2 cellular contexts compared by ENCODE assay signal in the genomic region with DNA sequence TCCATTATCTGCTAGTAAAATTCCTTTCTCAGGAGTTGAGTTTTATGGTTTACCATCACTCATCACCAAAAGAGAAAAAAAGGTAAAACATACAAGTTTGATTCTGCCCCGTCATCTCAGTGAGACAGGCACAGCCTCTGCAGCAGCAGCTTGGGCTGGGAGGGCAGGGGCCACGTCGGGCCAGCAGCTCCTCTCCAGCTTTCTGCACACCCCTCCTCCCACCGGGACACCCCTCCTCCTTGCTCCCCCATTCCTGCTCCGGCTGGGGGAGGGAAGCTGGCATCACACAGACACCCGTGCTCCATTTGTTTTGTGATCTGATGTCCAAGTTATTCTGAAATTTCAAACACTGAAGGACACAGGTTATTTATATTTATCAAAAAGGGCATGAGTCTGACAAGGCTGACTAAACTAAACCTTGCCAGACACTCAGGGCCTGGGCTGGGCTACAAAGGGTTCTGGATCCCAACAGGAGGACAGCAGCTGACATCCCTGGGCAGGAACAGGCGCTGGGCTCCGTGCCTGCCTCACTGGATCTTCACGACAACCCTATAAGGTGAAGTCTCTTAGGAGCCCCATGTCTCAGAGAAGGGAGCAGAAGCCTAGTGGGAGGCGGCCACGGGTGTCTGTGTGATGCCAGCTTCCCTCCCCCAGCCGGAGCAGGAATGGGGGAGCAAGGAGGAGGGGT.
TF ChIP-seq lines count a peak whose summit lies in the region.

No MANE protein-coding gene starts in this region.

TF ChIP-seq in liver, 16 proteins besides CTCF, POLR2A, EP300 and RAD21 (continued from another document):
- no peak for TF ChIP-seq RXRA (IDR thresholded peaks at IDR 0.05)
- TF ChIP-seq, protein P1, sequence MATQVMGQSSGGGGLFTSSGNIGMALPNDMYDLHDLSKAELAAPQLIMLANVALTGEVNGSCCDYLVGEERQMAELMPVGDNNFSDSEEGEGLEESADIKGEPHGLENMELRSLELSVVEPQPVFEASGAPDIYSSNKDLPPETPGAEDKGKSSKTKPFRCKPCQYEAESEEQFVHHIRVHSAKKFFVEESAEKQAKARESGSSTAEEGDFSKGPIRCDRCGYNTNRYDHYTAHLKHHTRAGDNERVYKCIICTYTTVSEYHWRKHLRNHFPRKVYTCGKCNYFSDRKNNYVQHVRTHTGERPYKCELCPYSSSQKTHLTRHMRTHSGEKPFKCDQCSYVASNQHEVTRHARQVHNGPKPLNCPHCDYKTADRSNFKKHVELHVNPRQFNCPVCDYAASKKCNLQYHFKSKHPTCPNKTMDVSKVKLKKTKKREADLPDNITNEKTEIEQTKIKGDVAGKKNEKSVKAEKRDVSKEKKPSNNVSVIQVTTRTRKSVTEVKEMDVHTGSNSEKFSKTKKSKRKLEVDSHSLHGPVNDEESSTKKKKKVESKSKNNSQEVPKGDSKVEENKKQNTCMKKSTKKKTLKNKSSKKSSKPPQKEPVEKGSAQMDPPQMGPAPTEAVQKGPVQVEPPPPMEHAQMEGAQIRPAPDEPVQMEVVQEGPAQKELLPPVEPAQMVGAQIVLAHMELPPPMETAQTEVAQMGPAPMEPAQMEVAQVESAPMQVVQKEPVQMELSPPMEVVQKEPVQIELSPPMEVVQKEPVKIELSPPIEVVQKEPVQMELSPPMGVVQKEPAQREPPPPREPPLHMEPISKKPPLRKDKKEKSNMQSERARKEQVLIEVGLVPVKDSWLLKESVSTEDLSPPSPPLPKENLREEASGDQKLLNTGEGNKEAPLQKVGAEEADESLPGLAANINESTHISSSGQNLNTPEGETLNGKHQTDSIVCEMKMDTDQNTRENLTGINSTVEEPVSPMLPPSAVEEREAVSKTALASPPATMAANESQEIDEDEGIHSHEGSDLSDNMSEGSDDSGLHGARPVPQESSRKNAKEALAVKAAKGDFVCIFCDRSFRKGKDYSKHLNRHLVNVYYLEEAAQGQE (IDR thresholded peaks at IDR 0.05) = no peak
- TF ChIP-seq FOXA1 (IDR thresholded peaks at IDR 0.05) = no peak
- no peak for TF ChIP-seq NR2F2 (IDR thresholded peaks at IDR 0.05)
- TF ChIP-seq, protein P2, sequence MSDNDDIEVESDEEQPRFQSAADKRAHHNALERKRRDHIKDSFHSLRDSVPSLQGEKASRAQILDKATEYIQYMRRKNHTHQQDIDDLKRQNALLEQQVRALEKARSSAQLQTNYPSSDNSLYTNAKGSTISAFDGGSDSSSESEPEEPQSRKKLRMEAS (IDR thresholded peaks at IDR 0.05) = no peak
- no peak for TF ChIP-seq EGR1 (IDR thresholded peaks at IDR 0.05; ENCODE audit: low read depth in 2 of 2)
- TF ChIP-seq JUND (IDR thresholded peaks at IDR 0.05) = no peak
- TF ChIP-seq SP1 (IDR thresholded peaks at IDR 0.05) = no peak
- TF ChIP-seq TAF1 (conservative IDR thresholded peaks at IDR 0.05) = no peak
- no peak for TF ChIP-seq GABPA (IDR thresholded peaks at IDR 0.05 in 1 of 2, conservative IDR thresholded peaks at IDR 0.05 in 1 of 2)
- no peak for TF ChIP-seq FOXA2 (IDR thresholded peaks at IDR 0.05)
- no peak for TF ChIP-seq HNF4G (IDR thresholded peaks at IDR 0.05)
- TF ChIP-seq, protein P3, sequence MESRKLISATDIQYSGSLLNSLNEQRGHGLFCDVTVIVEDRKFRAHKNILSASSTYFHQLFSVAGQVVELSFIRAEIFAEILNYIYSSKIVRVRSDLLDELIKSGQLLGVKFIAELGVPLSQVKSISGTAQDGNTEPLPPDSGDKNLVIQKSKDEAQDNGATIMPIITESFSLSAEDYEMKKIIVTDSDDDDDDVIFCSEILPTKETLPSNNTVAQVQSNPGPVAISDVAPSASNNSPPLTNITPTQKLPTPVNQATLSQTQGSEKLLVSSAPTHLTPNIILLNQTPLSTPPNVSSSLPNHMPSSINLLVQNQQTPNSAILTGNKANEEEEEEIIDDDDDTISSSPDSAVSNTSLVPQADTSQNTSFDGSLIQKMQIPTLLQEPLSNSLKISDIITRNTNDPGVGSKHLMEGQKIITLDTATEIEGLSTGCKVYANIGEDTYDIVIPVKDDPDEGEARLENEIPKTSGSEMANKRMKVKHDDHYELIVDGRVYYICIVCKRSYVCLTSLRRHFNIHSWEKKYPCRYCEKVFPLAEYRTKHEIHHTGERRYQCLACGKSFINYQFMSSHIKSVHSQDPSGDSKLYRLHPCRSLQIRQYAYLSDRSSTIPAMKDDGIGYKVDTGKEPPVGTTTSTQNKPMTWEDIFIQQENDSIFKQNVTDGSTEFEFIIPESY (IDR thresholded peaks at IDR 0.05) = no peak
- TF ChIP-seq, protein P4, sequence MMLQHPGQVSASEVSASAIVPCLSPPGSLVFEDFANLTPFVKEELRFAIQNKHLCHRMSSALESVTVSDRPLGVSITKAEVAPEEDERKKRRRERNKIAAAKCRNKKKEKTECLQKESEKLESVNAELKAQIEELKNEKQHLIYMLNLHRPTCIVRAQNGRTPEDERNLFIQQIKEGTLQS (IDR thresholded peaks at IDR 0.05) = no peak
- no peak for TF ChIP-seq YY1 (IDR thresholded peaks at IDR 0.05)

TF ChIP-seq in HepG2, 621 proteins besides CTCF, POLR2A, EP300 and RAD21:
- TF ChIP-seq FOXA1 (IDR thresholded peaks at IDR 0.05) (no peak), FOXA1 (CRISPR knock-in tag; IDR thresholded peaks at IDR 0.05) (no peak), FOSL1 (CRISPR knock-in tag; IDR thresholded peaks at IDR 0.05; ENCODE audit: borderline replicate concordance) (no peak), KAT2B (IDR thresholded peaks at IDR 0.05; ENCODE audit: borderline replicate concordance, low read depth, low read length) (no peak), ZNF207 (IDR thresholded peaks at IDR 0.05; ENCODE audit: borderline replicate concordance) (no peak), ZNF589 (CRISPR knock-in tag; conservative IDR thresholded peaks at IDR 0.05) (no peak), TBL1XR1 (IDR thresholded peaks at IDR 0.05; ENCODE audit: borderline replicate concordance, low read length, partially characterized antibody) (no peak), FOXK2 (IDR thresholded peaks at IDR 0.05) (no peak), ZNF616 (CRISPR knock-in tag; IDR thresholded peaks at IDR 0.05; ENCODE audit: low read depth) (no peak), ZNF780A (CRISPR knock-in tag; IDR thresholded peaks at IDR 0.05) (no peak), ZNF350 (CRISPR knock-in tag; IDR thresholded peaks at IDR 0.05; ENCODE audit: borderline replicate concordance, low read depth) (no peak), ZNF564 (CRISPR knock-in tag; IDR thresholded peaks at IDR 0.05) (no peak), GATA4 (IDR thresholded peaks at IDR 0.05; ENCODE audit: borderline replicate concordance, low read depth) (no peak), ZMYM2 (CRISPR knock-in tag; IDR thresholded peaks at IDR 0.05) (no peak), ZNF224 (CRISPR knock-in tag; IDR thresholded peaks at IDR 0.05) (no peak)
- TF ChIP-seq, protein P5, sequence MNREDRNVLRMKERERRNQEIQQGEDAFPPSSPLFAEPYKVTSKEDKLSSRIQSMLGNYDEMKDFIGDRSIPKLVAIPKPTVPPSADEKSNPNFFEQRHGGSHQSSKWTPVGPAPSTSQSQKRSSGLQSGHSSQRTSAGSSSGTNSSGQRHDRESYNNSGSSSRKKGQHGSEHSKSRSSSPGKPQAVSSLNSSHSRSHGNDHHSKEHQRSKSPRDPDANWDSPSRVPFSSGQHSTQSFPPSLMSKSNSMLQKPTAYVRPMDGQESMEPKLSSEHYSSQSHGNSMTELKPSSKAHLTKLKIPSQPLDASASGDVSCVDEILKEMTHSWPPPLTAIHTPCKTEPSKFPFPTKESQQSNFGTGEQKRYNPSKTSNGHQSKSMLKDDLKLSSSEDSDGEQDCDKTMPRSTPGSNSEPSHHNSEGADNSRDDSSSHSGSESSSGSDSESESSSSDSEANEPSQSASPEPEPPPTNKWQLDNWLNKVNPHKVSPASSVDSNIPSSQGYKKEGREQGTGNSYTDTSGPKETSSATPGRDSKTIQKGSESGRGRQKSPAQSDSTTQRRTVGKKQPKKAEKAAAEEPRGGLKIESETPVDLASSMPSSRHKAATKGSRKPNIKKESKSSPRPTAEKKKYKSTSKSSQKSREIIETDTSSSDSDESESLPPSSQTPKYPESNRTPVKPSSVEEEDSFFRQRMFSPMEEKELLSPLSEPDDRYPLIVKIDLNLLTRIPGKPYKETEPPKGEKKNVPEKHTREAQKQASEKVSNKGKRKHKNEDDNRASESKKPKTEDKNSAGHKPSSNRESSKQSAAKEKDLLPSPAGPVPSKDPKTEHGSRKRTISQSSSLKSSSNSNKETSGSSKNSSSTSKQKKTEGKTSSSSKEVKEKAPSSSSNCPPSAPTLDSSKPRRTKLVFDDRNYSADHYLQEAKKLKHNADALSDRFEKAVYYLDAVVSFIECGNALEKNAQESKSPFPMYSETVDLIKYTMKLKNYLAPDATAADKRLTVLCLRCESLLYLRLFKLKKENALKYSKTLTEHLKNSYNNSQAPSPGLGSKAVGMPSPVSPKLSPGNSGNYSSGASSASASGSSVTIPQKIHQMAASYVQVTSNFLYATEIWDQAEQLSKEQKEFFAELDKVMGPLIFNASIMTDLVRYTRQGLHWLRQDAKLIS (CRISPR knock-in tag; IDR thresholded peaks at IDR 0.05) = no peak
